Comparison of ENCODE assay signal across 10 cellular contexts in genomic region chr2:25050128-25050527, GRCh38.
"Had no signal": no experiment of that assay in that cellular context is flagged by ENCODE, and none has a peak within 500 bp of the region (broad histone marks: within the 10 kb centered on the region; RNA-seq: fewer than 3 reads in every experiment).

No MANE protein-coding gene starts in this region.

- DNase-seq: activated naive CD4-positive, alpha-beta T cell; anterior cingulate cortex; brain microvascular endothelial cell; effector memory CD4-positive, alpha-beta T cell; foreskin melanocyte; retina had no signal

- ATAC-seq: natural killer cell treated with Interleukin-12 subunit alpha and Interleukin-12 subunit beta and Interleukin-15 and Interleukin-18, amount 100 ng/mL, for 72 hours; stimulated activated memory B cell treated with anti-CD40 and anti-IgM and Interleukin-4, amounts not matched to agents 10 μg/mL and 1 μg/mL and 100 μg/mL, for 72 hours had no signal

- H3K27ac Mint-ChIP-seq: activated T-helper 1 cell treated with anti-CD3 and anti-CD28 coated beads, Interleukin-12 subunit alpha, Interleukin-12 subunit beta, Interleukin-2, Interleukin-4 antibody, amounts not matched to agents 30 ng/mL and 10 ng/mL and 1 ng/mL, durations not matched to agents 14 hours and 24 hours and 36 hours; natural killer cell treated with Interleukin-12 subunit alpha and Interleukin-12 subunit beta and Interleukin-15 and Interleukin-18, amount 100 ng/mL, for 72 hours; stimulated activated memory B cell treated with anti-CD40 and anti-IgM and Interleukin-4, amounts not matched to agents 10 μg/mL and 1 μg/mL and 100 μg/mL, for 72 hours had no signal

- H3K27ac ChIP-seq: brain microvascular endothelial cell had no signal

- H3K9me3 Mint-ChIP-seq: activated T-helper 1 cell treated with anti-CD3 and anti-CD28 coated beads, Interleukin-12 subunit alpha, Interleukin-12 subunit beta, Interleukin-2, Interleukin-4 antibody, amounts not matched to agents 30 ng/mL and 10 ng/mL and 1 ng/mL, durations not matched to agents 14 hours and 24 hours and 36 hours; central memory CD8-positive, alpha-beta T cell; natural killer cell treated with Interleukin-12 subunit alpha and Interleukin-12 subunit beta and Interleukin-15 and Interleukin-18, amount 100 ng/mL, for 72 hours; stimulated activated memory B cell treated with anti-CD40 and anti-IgM and Interleukin-4, amounts not matched to agents 10 μg/mL and 1 μg/mL and 100 μg/mL, for 72 hours had no signal

- H3K4me3 Mint-ChIP-seq: activated T-helper 1 cell treated with anti-CD3 and anti-CD28 coated beads, Interleukin-12 subunit alpha, Interleukin-12 subunit beta, Interleukin-2, Interleukin-4 antibody, amounts not matched to agents 30 ng/mL and 10 ng/mL and 1 ng/mL, durations not matched to agents 14 hours and 24 hours and 36 hours; central memory CD8-positive, alpha-beta T cell; natural killer cell treated with Interleukin-12 subunit alpha and Interleukin-12 subunit beta and Interleukin-15 and Interleukin-18, amount 100 ng/mL, for 72 hours; stimulated activated memory B cell treated with anti-CD40 and anti-IgM and Interleukin-4, amounts not matched to agents 10 μg/mL and 1 μg/mL and 100 μg/mL, for 72 hours had no signal

- H3K36me3 Mint-ChIP-seq: natural killer cell treated with Interleukin-12 subunit alpha and Interleukin-12 subunit beta and Interleukin-15 and Interleukin-18, amount 100 ng/mL, for 72 hours; stimulated activated memory B cell treated with anti-CD40 and anti-IgM and Interleukin-4, amounts not matched to agents 10 μg/mL and 1 μg/mL and 100 μg/mL, for 72 hours had no signal
